Comparison of ENCODE assay signal across 1 cellular context in genomic region chr17:57756941-57757340, GRCh38.
TF ChIP-seq lines count a peak whose summit lies in the region.

No MANE protein-coding gene starts in this region.

TF ChIP-seq in SK-N-SH treated with all-trans-retinoic acid at 6 μM for 48 hours, 23 proteins besides CTCF, POLR2A, EP300 and RAD21 (continued from another document):
- no peak for TF ChIP-seq BACH2 (CRISPR knock-in tag; IDR thresholded peaks at IDR 0.05; ENCODE audit: borderline replicate concordance)
- TF ChIP-seq ESRRG (CRISPR knock-in tag; IDR thresholded peaks at IDR 0.05) = no peak
- TF ChIP-seq ZFP3 (CRISPR knock-in tag; IDR thresholded peaks at IDR 0.05) = no peak
- TF ChIP-seq PPARA (CRISPR knock-in tag; IDR thresholded peaks at IDR 0.05; ENCODE audit: borderline replicate concordance) = no peak
- no peak for TF ChIP-seq TOX (CRISPR knock-in tag; IDR thresholded peaks at IDR 0.05; ENCODE audit: borderline replicate concordance)
- TF ChIP-seq ZNF8 (CRISPR knock-in tag; IDR thresholded peaks at IDR 0.05) = no peak
- TF ChIP-seq RARB (CRISPR knock-in tag; IDR thresholded peaks at IDR 0.05) = no peak
- no peak for TF ChIP-seq ZNF565 (CRISPR knock-in tag; conservative IDR thresholded peaks at IDR 0.05; ENCODE audit: low read depth)
- no peak for TF ChIP-seq OSR1 (CRISPR knock-in tag; IDR thresholded peaks at IDR 0.05)
- no peak for TF ChIP-seq PATZ1 (CRISPR knock-in tag; IDR thresholded peaks at IDR 0.05; ENCODE audit: borderline replicate concordance)
